Comparison of ENCODE assay signal across 8 cellular contexts in the genomic region with DNA sequence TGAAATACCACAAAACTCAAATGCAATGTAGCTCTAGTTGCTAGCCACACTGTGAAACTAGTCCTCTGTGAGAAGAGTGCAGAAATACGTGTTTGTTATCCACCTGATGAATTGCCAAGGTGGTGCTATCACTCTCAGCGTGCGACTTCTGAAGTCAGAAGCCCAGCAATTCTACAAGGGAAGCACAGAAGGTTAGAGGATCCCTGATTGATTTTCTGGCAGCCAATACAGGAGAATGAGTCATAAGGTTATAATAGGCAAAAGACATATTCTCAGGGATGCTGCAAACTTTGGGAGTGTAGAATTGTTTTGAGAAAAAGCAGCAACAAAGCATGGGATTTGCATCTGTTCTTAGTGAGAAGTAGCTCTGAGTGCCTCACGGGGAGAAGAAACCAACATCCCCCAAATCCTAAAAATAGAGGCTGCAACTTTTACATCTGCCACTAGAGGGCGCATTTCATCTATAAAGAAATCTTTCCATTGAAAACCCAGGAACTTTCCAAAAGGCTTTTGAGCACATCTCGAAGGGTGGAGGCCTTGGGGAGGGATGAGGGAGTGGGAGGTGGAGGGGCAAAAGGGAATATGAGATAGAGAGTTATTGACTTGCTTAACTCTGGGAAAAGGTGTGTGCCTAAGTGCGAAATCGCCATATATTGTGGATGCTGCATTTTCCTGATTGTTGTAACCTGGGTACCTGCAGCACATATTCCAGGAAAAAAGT.
DNase-seq lines count a peak whose midpoint lies in the region; ATAC-seq and TF ChIP-seq lines count a peak whose summit lies in the region.

No MANE protein-coding gene starts in this region.

- no peaks in the 10 kb centered on the region for H3K4me1 ChIP-seq in prostate gland (replicated peaks)

- DNase-seq in AG08395 (ENCODE audit: low spot score) (peak; percentile 49), NCI-H2029 (lab: John Stamatoyannopoulos, UW) (peak; percentile 3), germinal center (ENCODE audit: low spot score) (peak; percentile 30), prostate gland (ENCODE audit: low spot score) (peak; percentile 22), mesenteric fat pad (ENCODE audit: low spot score) (no peak)

- H3K9me3 ChIP-seq in prostate gland: no peaks in the 10 kb centered on the region

- H3K36me3 ChIP-seq in prostate gland: no peaks in the 10 kb centered on the region

- TF ChIP-seq CTCF in GM12801 (IDR thresholded peaks at IDR 0.05; ENCODE audit: extremely low read depth, insufficient read length) (peak; percentile 25), WI38 (IDR thresholded peaks at IDR 0.05; ENCODE audit: low read depth, low read length) (peak; percentile 59), prostate gland (IDR thresholded peaks at IDR 0.05) (peak; percentile 45 to 89 (median 66))

- H3K27ac ChIP-seq in prostate gland: no peak overlapping the region

- 37% methylated on average over 8 of the region's 8 CpGs for WGBS in prostate gland

- no peak for TF ChIP-seq POLR2A in prostate gland (IDR thresholded peaks at IDR 0.05)

- ATAC-seq in GM18519 (IDR thresholded peaks at IDR 0.05; ENCODE audit: low FRiP score, unreplicated experiment): no peak

- no peaks in the 10 kb centered on the region for H3K27me3 ChIP-seq in prostate gland (replicated peaks; ENCODE audit: insufficient read depth)

- H3K4me3 ChIP-seq in WI38 (ENCODE audit: low read depth, low read length): no peak overlapping the region
- no peak overlapping the region for H3K4me3 ChIP-seq in prostate gland

- intact Hi-C loops in prostate gland (cut with DNase I): no loop called here
